11 cellular contexts compared by ENCODE assay signal in the genomic region with DNA sequence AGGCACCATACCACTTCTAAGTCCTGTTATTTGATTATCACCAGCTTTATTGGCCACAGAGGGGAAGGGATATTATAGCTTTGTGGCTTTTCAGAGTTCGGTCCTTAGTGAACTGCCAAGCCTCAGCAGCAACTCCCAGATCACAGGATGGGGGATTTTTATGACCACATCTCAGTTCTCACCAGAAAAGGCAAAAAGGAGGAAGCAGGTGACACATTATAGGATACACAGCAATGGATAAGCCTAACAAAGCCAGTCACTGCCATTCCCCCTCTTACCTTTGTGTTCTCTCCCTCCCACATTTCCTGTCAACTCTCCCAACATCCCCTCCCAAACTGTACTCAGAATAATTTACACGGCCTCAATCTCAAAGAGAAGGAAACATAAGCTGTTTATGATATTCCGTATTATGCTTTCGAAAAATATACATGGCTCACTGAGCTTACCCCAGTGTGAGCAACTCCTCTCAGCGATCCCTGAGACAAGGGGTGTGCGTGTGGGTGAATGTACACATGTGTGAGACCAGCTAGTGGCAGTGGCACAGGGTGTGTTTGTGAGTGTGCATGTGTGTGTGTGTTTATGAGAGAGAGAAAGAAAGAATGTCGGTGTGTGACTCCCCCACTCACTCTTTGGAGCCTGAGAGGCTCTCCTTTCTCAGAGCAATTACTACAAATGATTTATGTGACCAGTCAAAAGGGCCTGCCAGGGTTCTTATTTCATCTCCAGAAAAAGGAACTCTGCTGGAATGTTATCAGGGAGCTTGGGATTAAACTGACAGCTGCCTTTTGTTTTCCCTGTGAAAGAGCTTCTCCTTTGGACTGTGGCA.
DNase-seq lines count a peak whose midpoint lies in the region; ATAC-seq and TF ChIP-seq lines count a peak whose summit lies in the region.
"Had no signal": no experiment of that assay in that cellular context is flagged by ENCODE, and none has a peak within 500 bp of the region (broad histone marks: within the 10 kb centered on the region; RNA-seq: fewer than 3 reads in every experiment).

No MANE protein-coding gene starts in this region.

- DNase-seq in NCI-H510A treated with DMSO at 0.1 percent for 48 hours (lab: John Stamatoyannopoulos, UW) (peak; percentile 21), NCI-H510A (lab: John Stamatoyannopoulos, UW) (no peak), SK-N-DZ (ENCODE audit: low spot score) (peak; percentile 50), kidney glomerular epithelial cell (lab: John Stamatoyannopoulos, UW) (peak; percentile 57), tibial nerve (ENCODE audit: low spot score in 2 of 2) (no peak)
- no peak for DNase-seq in activated effector memory CD4-positive, alpha-beta T cell treated with anti-CD3 and anti-CD28 coated beads, Interleukin-2, amount 50 U/mL, for 16 hours
- DNase-seq in activated naive CD4-positive, alpha-beta T cell treated with anti-CD3 and anti-CD28 coated beads, Interleukin-2, amount 50 U/mL, for 72 hours (ENCODE audit: low spot score in 2 of 2) = no peak
- DNase-seq in activated CD4-positive, alpha-beta T cell treated with anti-CD3 and anti-CD28 coated beads, Interleukin-2, amount 50 U/mL, for 4 hours = no peak
- DNase-seq: activated T-cell treated with anti-CD3 and anti-CD28 coated beads for 4 hours; cortex of kidney; stimulated activated CD4-positive, alpha-beta T cell treated with anti-CD3 and anti-CD28 coated beads, Interleukin-15, amount 100 ng/mL, for 24 hours had no signal

- H3K4me3 ChIP-seq in tibial nerve = no peak overlapping the region

- no peak overlapping the region for H3K27ac Mint-ChIP-seq in activated naive CD4-positive, alpha-beta T cell treated with anti-CD3 and anti-CD28 coated beads, Interleukin-2, amount 50 U/mL, for 72 hours

- peaks cover 0 to 11% (median 0%) of the 10 kb centered on the region in 4 donors for H3K9me3 ChIP-seq in tibial nerve

- no peaks in the 10 kb centered on the region for H3K27me3 ChIP-seq in tibial nerve

- H3K27ac ChIP-seq in tibial nerve = peak overlapping the region in 3 of 4 donors; percentile 22 to 40 (median 39)

- no peak for TF ChIP-seq CTCF in tibial nerve (IDR thresholded peaks at IDR 0.05)

- TF ChIP-seq EP300 in tibial nerve (IDR thresholded peaks at IDR 0.05) = no peak

- H3K36me3 ChIP-seq in tibial nerve = peaks cover 0 to 7% (median 0%) of the 10 kb centered on the region in 3 donors

- WGBS in tibial nerve, 2 donors = 39 to 42% methylated on average over 7 of the region's 7 CpGs

- no peak for TF ChIP-seq POLR2A in tibial nerve (IDR thresholded peaks at IDR 0.05)

- H3K4me1 ChIP-seq in tibial nerve = peaks cover 0 to 14% (median 4%) of the 10 kb centered on the region in 4 donors

- ATAC-seq in activated naive CD4-positive, alpha-beta T cell treated with anti-CD3 and anti-CD28 coated beads, Interleukin-2, amount 50 U/mL, for 72 hours = no peak

- peaks cover 0 to 8% of the 10 kb centered on the region in 2 donors for H3K36me3 Mint-ChIP-seq in activated naive CD4-positive, alpha-beta T cell treated with anti-CD3 and anti-CD28 coated beads, Interleukin-2, amount 50 U/mL, for 72 hours

- H3K9me3 Mint-ChIP-seq in activated naive CD4-positive, alpha-beta T cell treated with anti-CD3 and anti-CD28 coated beads, Interleukin-2, amount 50 U/mL, for 72 hours = peaks cover 0 to 3% of the 10 kb centered on the region in 2 donors

Comparison
In these comparisons a context has a peak if more than half of its experiments do, and no peak if none do; other contexts are left out.
1. DNase-seq: peak in NCI-H510A treated with DMSO at 0.1 percent for 48 hours (single experiment), SK-N-DZ (single experiment) and kidney glomerular epithelial cell (single experiment); none in NCI-H510A (single experiment), tibial nerve (0 of 2), activated effector memory CD4-positive, alpha-beta T cell treated with anti-CD3 and anti-CD28 coated beads, Interleukin-2, amount 50 U/mL, for 16 hours (single experiment), activated naive CD4-positive, alpha-beta T cell treated with anti-CD3 and anti-CD28 coated beads, Interleukin-2, amount 50 U/mL, for 72 hours (0 of 2) and activated CD4-positive, alpha-beta T cell treated with anti-CD3 and anti-CD28 coated beads, Interleukin-2, amount 50 U/mL, for 4 hours (0 of 2).